Comparison of ENCODE assay signal across 21 cellular contexts in the genomic region with DNA sequence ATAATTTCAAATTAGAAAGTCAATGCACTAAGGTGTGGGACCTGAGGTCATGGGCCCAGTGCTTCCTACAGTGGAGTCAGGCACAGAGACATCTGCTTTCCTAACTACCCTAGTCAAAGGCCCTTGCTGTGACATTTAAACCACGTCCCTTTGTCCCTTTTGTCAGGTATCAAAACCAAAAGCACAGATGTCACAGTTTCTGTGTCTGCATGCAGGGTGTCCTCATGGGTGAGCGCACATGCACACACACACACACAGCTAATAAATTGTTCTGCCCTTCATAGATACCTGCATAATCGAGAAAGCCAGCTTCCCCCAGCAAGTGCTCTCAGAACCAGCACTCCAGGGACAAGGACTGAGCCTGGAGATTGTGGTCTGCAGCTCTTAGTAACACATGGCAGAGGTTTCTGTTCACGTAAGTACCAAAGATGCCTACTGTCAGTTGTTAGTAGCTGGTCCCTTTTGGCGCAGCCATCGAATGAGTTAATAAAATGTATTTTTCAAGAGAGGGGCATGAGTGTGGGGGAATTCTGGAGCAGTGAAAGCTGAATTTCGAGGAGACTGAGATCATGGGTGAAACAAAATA. TPM values are rescaled to one million over a fixed set of nuclear protein-coding genes. Genes with fewer than 3 reads are reported as not detected.
DNase-seq lines count a peak whose midpoint lies in the region; ATAC-seq lines count a peak whose summit lies in the region.
"Had no signal": no experiment of that assay in that cellular context is flagged by ENCODE, and none has a peak within 500 bp of the region (broad histone marks: within the 10 kb centered on the region; RNA-seq: fewer than 3 reads in every experiment).

No MANE protein-coding gene starts in this region.

- DNase-seq in NCI-H1694 (lab: John Stamatoyannopoulos, UW) (peak; percentile 18), NCI-H1694 treated with DMSO at 0.1 percent for 48 hours (lab: John Stamatoyannopoulos, UW) (no peak), SK-N-DZ (ENCODE audit: low spot score) (peak; percentile 23), DMS79 treated with DMSO at 0.1 percent for 48 hours (lab: John Stamatoyannopoulos, UW) (no peak), hippocampal formation (lab: John Stamatoyannopoulos, UW) (no peak)
- DNase-seq: activated CD4-positive, alpha-beta T cell treated with anti-CD3 and anti-CD28 coated beads for 1 hour; activated naive CD8-positive, alpha-beta T cell treated with anti-CD3 and anti-CD28 coated beads, Interleukin-2, amount 10 ng/mL, durations not matched to agents 7 days and 5 days; BE2C; cortex of kidney; GF-D8; lower lobe of right lung; NCI-H1436; NCI-H774; ovary; right lobe of liver; T1000 had no signal

- peak; percentile 78 for ATAC-seq in GM18868 (IDR thresholded peaks at IDR 0.05; ENCODE audit: unreplicated experiment)
- peak; percentile 46 for ATAC-seq in HG02798 (IDR thresholded peaks at IDR 0.05; ENCODE audit: poor library complexity, unreplicated experiment)
- ATAC-seq in GM19467 (IDR thresholded peaks at IDR 0.05; ENCODE audit: unreplicated experiment) = no peak
- ATAC-seq: GM23338, lower lobe of right lung, Panc1, right lobe of liver had no signal

RNA-seq across cellular contexts. Expression of a gene that starts 25.7 kb away (rescaled TPM):
- 0.01 and 0.12 TPM in 2 replicates for polyA plus RNA-seq in SK-N-DZ (2014; cell fraction: cytosol; rRNA removed)
- polyA plus RNA-seq in SK-N-DZ (2014; cell fraction: nucleus; rRNA removed) = 0.02 TPM in 1 of 2 replicates, not detected in the other
- polyA plus RNA-seq: GM23338, ovary had no signal

Comparison
In these comparisons a context has a peak if more than half of its experiments do, and no peak if none do; other contexts are left out.
1. DNase-seq: peak in NCI-H1694 (single experiment) and SK-N-DZ (single experiment); none in NCI-H1694 treated with DMSO at 0.1 percent for 48 hours (single experiment), DMS79 treated with DMSO at 0.1 percent for 48 hours (single experiment) and hippocampal formation (0 of 2).